8 cellular contexts compared by ENCODE assay signal in genomic region chr1:222464841-222465210, GRCh38.
DNase-seq lines count a peak whose midpoint lies in the region; ATAC-seq and TF ChIP-seq lines count a peak whose summit lies in the region.

No MANE protein-coding gene starts in this region.

- no peak overlapping the region for H3K14ac ChIP-seq in neuronal stem cell (ENCODE audit: low read length)

- H3K36me3 ChIP-seq in neuronal stem cell (replicated peaks in 1 of 2; ENCODE audit: control insufficient read depth in 2 of 2, insufficient read depth in 2 of 2, low read length in 2 of 2) (no peaks in the 10 kb centered on the region), suprapubic skin (no peaks in the 10 kb centered on the region)

- H3K79me1 ChIP-seq in neuronal stem cell (ENCODE audit: low read depth, low read length), result no peaks in the 10 kb centered on the region

- ATAC-seq in GM19025 (IDR thresholded peaks at IDR 0.05; ENCODE audit: low read depth, unreplicated experiment) (peak; percentile 4), HG03521 (IDR thresholded peaks at IDR 0.05; ENCODE audit: unreplicated experiment) (peak; percentile 12)
- peak; percentile 47 for ATAC-seq in activated T-helper 17 cell treated with anti-CD3 and anti-CD28 coated beads, Interleukin-2, amount 50 U/mL, for 72 hours (replicated peaks)

- H2BK15ac ChIP-seq in neuronal stem cell (ENCODE audit: low read length), result no peak overlapping the region

- DNase-seq in ACHN (peak; percentile 72), RKO (ENCODE audit: low spot score) (peak; percentile 59), fibroblast of villous mesenchyme (ENCODE audit: low read depth) (peak; percentile 80), neuronal stem cell (ENCODE audit: low spot score) (peak; percentile 24), suprapubic skin (ENCODE audit: low spot score in 2 of 2) (no peak)

- no peak overlapping the region for H2BK120ac ChIP-seq in neuronal stem cell (ENCODE audit: low read depth, low read length)

- TF ChIP-seq EP300 in suprapubic skin (IDR thresholded peaks at IDR 0.05), result no peak

- H4K8ac ChIP-seq in neuronal stem cell (ENCODE audit: low read depth, low read length), result no peak overlapping the region

- H3K27me3 Mint-ChIP-seq in activated T-helper 17 cell treated with anti-CD3 and anti-CD28 coated beads, Interleukin-2, amount 50 U/mL, for 72 hours, result no peaks in the 10 kb centered on the region

- H3K27ac Mint-ChIP-seq in activated T-helper 17 cell treated with anti-CD3 and anti-CD28 coated beads, Interleukin-2, amount 50 U/mL, for 72 hours, result peak overlapping the region; percentile 97

- no peak overlapping the region for H4K91ac ChIP-seq in neuronal stem cell (ENCODE audit: low read depth, low read length, poor library complexity)

- H3K9ac ChIP-seq in neuronal stem cell (ENCODE audit: low read depth, low read length, poor library complexity), result no peak overlapping the region

- H3K27ac ChIP-seq in neuronal stem cell (replicated peaks; ENCODE audit: low read length) (no peak overlapping the region), suprapubic skin (peak overlapping the region; percentile 74)

- H3K4me1 Mint-ChIP-seq in activated T-helper 17 cell treated with anti-CD3 and anti-CD28 coated beads, Interleukin-2, amount 50 U/mL, for 72 hours, result peaks cover 8% of the 10 kb centered on the region

- peak overlapping the region; percentile 87 for H2AFZ ChIP-seq in neuronal stem cell (ENCODE audit: low read length)

- no peak overlapping the region for H3K4ac ChIP-seq in neuronal stem cell (ENCODE audit: low read length)

- in situ Hi-C loops in ACHN (cut with HindIII; ENCODE audit: low pct_ligation_motif_present, low pct_unique_long_range_greater_than_20kb, low sequenced_read_pairs), result no loop called here

- H3K18ac ChIP-seq in neuronal stem cell (ENCODE audit: low read length), result no peak overlapping the region

- peaks cover 7% of the 10 kb centered on the region for H3K36me3 Mint-ChIP-seq in activated T-helper 17 cell treated with anti-CD3 and anti-CD28 coated beads, Interleukin-2, amount 50 U/mL, for 72 hours (ENCODE audit: low read depth)

- no peak for TF ChIP-seq POLR2A in suprapubic skin (IDR thresholded peaks at IDR 0.05)

- H2BK12ac ChIP-seq in neuronal stem cell (ENCODE audit: low read length), result no peak overlapping the region

- peak overlapping the region; percentile 83 for H3K4me3 Mint-ChIP-seq in activated T-helper 17 cell treated with anti-CD3 and anti-CD28 coated beads, Interleukin-2, amount 50 U/mL, for 72 hours

- no CpG with 5 or more reads among the region's 10 CpGs for WGBS in neuronal stem cell (ENCODE audit: extremely low coverage in 2 of 2, insufficient read length in 2 of 2, insufficient replicate concordance in 1 of 2), 2 donors
- WGBS in suprapubic skin, result 22% methylated on average over 10 of the region's 10 CpGs

- peak overlapping the region; percentile 38 for H3K4me2 ChIP-seq in neuronal stem cell (ENCODE audit: insufficient read depth, low read length, poor library complexity, severe bottlenecking)

- H3K4me3 ChIP-seq in fibroblast of villous mesenchyme (ENCODE audit: low read depth, low read length), result peak overlapping the region; percentile 58
- peak overlapping the region; percentile 57 to 68 for H3K4me3 ChIP-seq in neuronal stem cell (ENCODE audit: low read length in 2 of 2)
- H3K4me3 ChIP-seq in suprapubic skin, result peak overlapping the region; percentile 46

- TF ChIP-seq CTCF in fibroblast of villous mesenchyme (IDR thresholded peaks at IDR 0.05; ENCODE audit: insufficient read depth, low read depth, low read length) (no peak), suprapubic skin (IDR thresholded peaks at IDR 0.05) (no peak)

- no peak overlapping the region for H3K23ac ChIP-seq in neuronal stem cell (ENCODE audit: low read depth, low read length, poor library complexity)

- H2BK5ac ChIP-seq in neuronal stem cell (ENCODE audit: low read length), result no peak overlapping the region

- no peaks in the 10 kb centered on the region for H3K9me3 Mint-ChIP-seq in activated T-helper 17 cell treated with anti-CD3 and anti-CD28 coated beads, Interleukin-2, amount 50 U/mL, for 72 hours

- H2AK5ac ChIP-seq in neuronal stem cell (ENCODE audit: low read depth, low read length), result no peak overlapping the region

- H3K27me3 ChIP-seq in neuronal stem cell (ENCODE audit: control insufficient read depth in 3 of 3, insufficient read depth in 3 of 3, low read depth in 1 of 3, low read length in 3 of 3) (peaks cover 0 to 5% (median 2%) of the 10 kb centered on the region in 3 experiments), suprapubic skin (no peaks in the 10 kb centered on the region)

- H3K9me3 ChIP-seq in neuronal stem cell (replicated peaks in 1 of 2; ENCODE audit: control insufficient read depth in 2 of 2, insufficient read depth in 1 of 2, low read depth in 1 of 2, low read length in 2 of 2) (no peaks in the 10 kb centered on the region), suprapubic skin (no peaks in the 10 kb centered on the region)

- H3K4me1 ChIP-seq in neuronal stem cell (ENCODE audit: control insufficient read depth in 2 of 2, insufficient read depth in 1 of 2, low read depth in 1 of 2, low read length in 2 of 2) (peaks cover 0 to 1% of the 10 kb centered on the region in 2 donors), suprapubic skin (peaks cover 8% of the 10 kb centered on the region)

Comparison
In these comparisons a context has a peak if more than half of its experiments do, and no peak if none do; other contexts are left out.
1. DNase-seq: peak in ACHN (single experiment), RKO (single experiment), fibroblast of villous mesenchyme (single experiment) and neuronal stem cell (single experiment); none in suprapubic skin (0 of 2).
2. Peak in every context shown above with its lines, with median percentiles within 50 percentile points of each other: ATAC-seq and H3K4me3 ChIP-seq.